Comparison of ENCODE assay signal across 27 cellular contexts in the genomic region with DNA sequence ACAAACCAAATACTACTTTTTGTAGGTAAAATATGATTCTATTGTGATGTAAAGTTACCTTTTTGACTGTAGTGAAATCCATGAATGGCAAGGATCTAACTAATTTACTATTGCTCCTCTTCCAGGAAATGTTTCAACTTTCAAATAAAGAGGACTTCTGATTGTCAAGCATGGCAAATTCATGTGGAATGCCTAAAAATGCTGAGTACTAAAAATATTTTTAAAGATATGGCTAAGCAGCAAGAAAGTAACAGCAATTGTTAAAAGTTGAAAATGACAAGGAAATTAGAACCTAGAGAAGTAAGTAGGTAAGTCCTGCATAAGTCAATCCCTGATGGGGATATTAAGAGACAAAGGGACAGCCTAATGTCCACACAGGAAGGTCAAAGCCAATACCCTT.
"Had no signal": no experiment of that assay in that cellular context is flagged by ENCODE, and none has a peak within 500 bp of the region (broad histone marks: within the 10 kb centered on the region; RNA-seq: fewer than 3 reads in every experiment).

No MANE protein-coding gene starts in this region.

- H3K27ac Mint-ChIP-seq: activated T-helper 2 cell treated with anti-CD3 and anti-CD28 coated beads, Interferon-gamma antibody, Interleukin-2, Interleukin-4, amounts not matched to agents 10 μg/mL and 5 μg/mL and 100 μg/mL, durations not matched to agents 14 hours and 24 hours and 36 hours; natural killer cell treated with Interleukin-12 subunit alpha and Interleukin-12 subunit beta and Interleukin-15 and Interleukin-18, amount 100 ng/mL, for 72 hours; T-helper 1 cell treated with Interleukin-12 subunit alpha and Interleukin-12 subunit beta and Interleukin-4 antibody, amounts not matched to agents 30 μg/mL and 1 μg/mL, for 36 hours had no signal

- ATAC-seq: activated T-cell treated with anti-CD3 and anti-CD28 coated beads, Interleukin-2, amount 50 U/mL, for 4 hours; body of pancreas; left lung; lower lobe of right lung; natural killer cell treated with Interleukin-12 subunit alpha and Interleukin-12 subunit beta and Interleukin-15 and Interleukin-18, amount 100 ng/mL, for 72 hours; right cardiac atrium; stimulated activated naive CD8-positive, alpha-beta T cell treated with anti-CD3 and anti-CD28 coated beads, Interleukin-15, Interleukin-2, amounts not matched to agents 100 U/mL and 50 U/mL, for 24 hours had no signal

- H3K27me3 ChIP-seq: body of pancreas, colonic mucosa, left lung, upper lobe of left lung had no signal

- H3K9ac ChIP-seq: SK-N-SH had no signal

- H3K4me3 ChIP-seq: body of pancreas, colonic mucosa, left lung, lower lobe of right lung, upper lobe of left lung had no signal

- H3K27me3 Mint-ChIP-seq: natural killer cell treated with Interleukin-12 subunit alpha and Interleukin-12 subunit beta and Interleukin-15 and Interleukin-18, amount 100 ng/mL, for 72 hours had no signal

- H3K4me3 Mint-ChIP-seq: activated T-cell treated with anti-CD3 and anti-CD28 coated beads, Interleukin-2, amount 50 U/mL, for 4 hours; natural killer cell treated with Interleukin-12 subunit alpha and Interleukin-12 subunit beta and Interleukin-15 and Interleukin-18, amount 100 ng/mL, for 72 hours; T-helper 1 cell treated with Interleukin-12 subunit alpha and Interleukin-12 subunit beta and Interleukin-4 antibody, amounts not matched to agents 30 μg/mL and 1 μg/mL, for 36 hours had no signal

- H3K4me2 ChIP-seq: SK-N-SH had no signal

- FAIRE-seq: frontal cortex had no signal

- H3K36me3 ChIP-seq: colonic mucosa, left lung, lower lobe of right lung, upper lobe of left lung, WERI-Rb-1 had no signal

- DNase-seq: activated CD4-positive, alpha-beta T cell treated with anti-CD3 and anti-CD28 coated beads for 1 hour; activated CD4-positive, alpha-beta T cell treated with anti-CD3 and anti-CD28 coated beads, Interleukin-2, amount 50 U/mL, for 1 hour; activated CD8-positive, alpha-beta memory T cell treated with anti-CD3 and anti-CD28 coated beads for 24 hours; activated naive CD4-positive, alpha-beta T cell treated with Interleukin-2 at 50 U/mL for 16 hours; activated T-cell treated with anti-CD3 and anti-CD28 coated beads, Interleukin-2, amount 50 U/mL, for 4 hours; anterior cingulate cortex; body of pancreas; cerebellar nuclear complex; colonic mucosa; effector memory CD4-positive, alpha-beta T cell; glutamatergic neuron; left lung; lower lobe of right lung; mesenchymal stem cell; right cardiac atrium; SK-N-SH; stimulated activated CD4-positive, alpha-beta T cell treated with anti-CD3 and anti-CD28 coated beads, Interleukin-2, amount 100 ng/mL, for 48 hours; stimulated activated naive CD8-positive, alpha-beta T cell treated with anti-CD3 and anti-CD28 coated beads, Interleukin-15, Interleukin-2, amounts not matched to agents 100 U/mL and 50 U/mL, for 24 hours; substantia nigra; SW 1271; T1000; upper lobe of left lung; WERI-Rb-1 had no signal

- H3K9me3 ChIP-seq: body of pancreas, colonic mucosa, left lung, lower lobe of right lung, SK-N-SH, upper lobe of left lung had no signal

- H3K9me3 Mint-ChIP-seq: activated T-cell treated with anti-CD3 and anti-CD28 coated beads, Interleukin-2, amount 50 U/mL, for 4 hours; activated T-helper 2 cell treated with anti-CD3 and anti-CD28 coated beads, Interferon-gamma antibody, Interleukin-2, Interleukin-4, amounts not matched to agents 10 μg/mL and 5 μg/mL and 100 μg/mL, durations not matched to agents 14 hours and 24 hours and 36 hours; natural killer cell treated with Interleukin-12 subunit alpha and Interleukin-12 subunit beta and Interleukin-15 and Interleukin-18, amount 100 ng/mL, for 72 hours; T-helper 1 cell treated with Interleukin-12 subunit alpha and Interleukin-12 subunit beta and Interleukin-4 antibody, amounts not matched to agents 30 μg/mL and 1 μg/mL, for 36 hours had no signal

- H3K4me1 ChIP-seq: body of pancreas, colonic mucosa had no signal

- H3K27ac ChIP-seq: body of pancreas, colonic mucosa, left lung, lower lobe of right lung, upper lobe of left lung, WERI-Rb-1 had no signal

- H3K36me3 Mint-ChIP-seq: natural killer cell treated with Interleukin-12 subunit alpha and Interleukin-12 subunit beta and Interleukin-15 and Interleukin-18, amount 100 ng/mL, for 72 hours had no signal
